Comparison of ENCODE assay signal across 35 cellular contexts in the genomic region with DNA sequence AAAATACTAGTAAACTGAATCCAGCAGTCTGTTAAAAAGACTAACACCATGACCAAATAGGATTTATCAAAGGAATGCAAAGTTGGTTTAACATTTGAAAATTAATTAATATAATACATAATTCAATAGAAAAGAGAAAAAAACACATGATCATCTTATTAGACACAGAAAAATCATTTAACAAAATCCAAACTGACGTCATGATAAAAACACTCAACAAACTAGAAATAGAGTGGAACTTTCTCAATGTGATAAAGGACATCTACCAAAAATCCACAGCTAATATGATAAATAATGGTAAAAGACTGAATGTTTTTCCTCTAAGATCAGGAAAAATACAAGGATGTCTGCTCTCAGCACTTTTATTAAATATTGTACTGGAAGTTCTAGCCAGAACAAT. TPM values are rescaled to one million over a fixed set of nuclear protein-coding genes. Genes with fewer than 3 reads are reported as not detected.
"Had no signal": no experiment of that assay in that cellular context is flagged by ENCODE, and none has a peak within 500 bp of the region (broad histone marks: within the 10 kb centered on the region; RNA-seq: fewer than 3 reads in every experiment).

No MANE protein-coding gene starts in this region.

- H3K27ac ChIP-seq: adrenal gland, ascending aorta, body of pancreas, brain microvascular endothelial cell, breast epithelium, cardiac muscle cell had no signal

- H3K9me3 ChIP-seq: adrenal gland, body of pancreas, breast epithelium had no signal

- H3K36me3 ChIP-seq: adrenal gland, ascending aorta, brain microvascular endothelial cell, breast epithelium, cardiac muscle cell had no signal

- H3K4me1 ChIP-seq: adrenal gland, ascending aorta, body of pancreas, breast epithelium had no signal

- DNase-seq: activated effector memory CD4-positive, alpha-beta T cell treated with anti-CD3 and anti-CD28 coated beads, Interleukin-2, amount 50 U/mL, for 16 hours; activated effector memory CD4-positive, alpha-beta T cell treated with Interleukin-2 at 50 U/mL for 16 hours; activated gamma-delta T cell; activated gamma-delta T cell treated with Interleukin-2 at 50 U/mL for 16 hours; activated naive CD4-positive, alpha-beta T cell; activated naive CD4-positive, alpha-beta T cell treated with anti-CD3 and anti-CD28 coated beads for 36 hours; activated naive CD4-positive, alpha-beta T cell treated with anti-CD3 and anti-CD28 coated beads, Interleukin-2, amount 10 ng/mL, durations not matched to agents 7 days and 5 days; activated naive CD4-positive, alpha-beta T cell treated with anti-CD3 and anti-CD28 coated beads, Interleukin-2, amount 50 U/mL, for 16 hours; activated naive CD4-positive, alpha-beta T cell treated with Interleukin-2 at 50 U/mL for 16 hours; activated naive CD8-positive, alpha-beta T cell treated with anti-CD3 and anti-CD28 coated beads for 36 hours; activated naive CD8-positive, alpha-beta T cell treated with anti-CD3 and anti-CD28 coated beads, Interleukin-2, amount 10 ng/mL, durations not matched to agents 7 days and 5 days; activated naive CD8-positive, alpha-beta T cell treated with anti-CD3 and anti-CD28 coated beads, Interleukin-2, amount 50 U/mL, for 24 hours; activated T-cell treated with anti-CD3 and anti-CD28 coated beads, Interleukin-2, amount 50 U/mL, for 24 hours; activated T-cell treated with anti-CD3 and anti-CD28 coated beads, Interleukin-2, amount 50 U/mL, for 4 hours; activated T-cell treated with anti-CD3 and anti-CD28 coated beads, Interleukin-2, amount 50 U/mL, for 48 hours; activated T-cell treated with anti-CD3 and anti-CD28 coated beads, Interleukin-2, amount 50 U/mL, for 72 hours; adrenal gland; amniotic stem cell; amygdala; anterior cingulate cortex; aorta; body of pancreas; brain microvascular endothelial cell; caudate nucleus; central memory CD4-positive, alpha-beta T cell; cerebellar nuclear complex had no signal

- H3K27me3 ChIP-seq: adrenal gland, ascending aorta, body of pancreas, brain microvascular endothelial cell, breast epithelium had no signal

- FAIRE-seq: astrocyte, bronchial epithelial cell had no signal

- H3K4me3 ChIP-seq: adrenal gland, ascending aorta, body of pancreas, breast epithelium, cardiac muscle cell had no signal

- ATAC-seq: activated naive CD4-positive, alpha-beta T cell treated with anti-CD3 and anti-CD28 coated beads, Interleukin-2, amount 50 U/mL, for 72 hours; activated naive CD8-positive, alpha-beta T cell treated with anti-CD3 and anti-CD28 coated beads, Interleukin-2, amount 50 U/mL, for 24 hours; activated T-cell treated with anti-CD3 and anti-CD28 coated beads, Interleukin-2, amount 50 U/mL, for 4 hours; activated T-cell treated with anti-CD3 and anti-CD28 coated beads, Interleukin-2, amount 50 U/mL, for 72 hours; activated T-helper 17 cell treated with anti-CD3 and anti-CD28 coated beads, Interleukin-2, amount 50 U/mL, for 72 hours; body of pancreas had no signal

RNA-seq across cellular contexts. Expression of a gene that starts 40.4 kb away (rescaled TPM):
- total RNA-seq: activated naive CD4-positive, alpha-beta T cell treated with anti-CD3 and anti-CD28 coated beads for 36 hours; activated naive CD4-positive, alpha-beta T cell treated with anti-CD3 and anti-CD28 coated beads, Interleukin-2, amount 50 U/mL, for 72 hours; activated naive CD8-positive, alpha-beta T cell treated with anti-CD3 and anti-CD28 coated beads for 36 hours; activated naive CD8-positive, alpha-beta T cell treated with anti-CD3 and anti-CD28 coated beads, Interleukin-2, amount 10 ng/mL, durations not matched to agents 7 days and 5 days; activated T-cell treated with anti-CD3 and anti-CD28 coated beads, Interleukin-2, amount 50 U/mL, for 4 hours; activated T-cell treated with anti-CD3 and anti-CD28 coated beads, Interleukin-2, amount 50 U/mL, for 72 hours; activated T-helper 1 cell treated with anti-CD3 and anti-CD28 coated beads, Interleukin-12 subunit alpha, Interleukin-12 subunit beta, Interleukin-2, Interleukin-4 antibody, amounts not matched to agents 30 ng/mL and 10 ng/mL and 1 ng/mL, durations not matched to agents 14 hours and 24 hours and 36 hours; activated T-helper 17 cell treated with anti-CD3 and anti-CD28 coated beads, Interleukin-2, amount 50 U/mL, for 72 hours; activated T-helper 2 cell treated with anti-CD3 and anti-CD28 coated beads, Interferon-gamma antibody, Interleukin-2, Interleukin-4, amounts not matched to agents 10 μg/mL and 5 μg/mL and 100 μg/mL, durations not matched to agents 14 hours and 24 hours and 36 hours; ascending aorta had no signal
- polyA plus RNA-seq: aorta, cardiac muscle cell had no signal
